Comparison of ENCODE assay signal across 7 cellular contexts in genomic region chr22:32528984-32529982, GRCh38. TPM values are rescaled to one million over a fixed set of nuclear protein-coding genes. Genes with fewer than 3 reads are reported as not detected.
DNase-seq lines count a peak whose midpoint lies in the region; ATAC-seq and TF ChIP-seq lines count a peak whose summit lies in the region.

No MANE protein-coding gene starts in this region.

- peak overlapping the region; percentile 89 for H3K27ac ChIP-seq in cingulate gyrus (ENCODE audit: low read depth, low read length)

- H3K27me3 Mint-ChIP-seq in activated CD4-positive, alpha-beta T cell treated with anti-CD3 and anti-CD28 coated beads for 36 hours = peaks cover 2% of the 10 kb centered on the region

- CTCF ChIA-PET in activated CD4-positive, alpha-beta T cell treated with anti-CD3 and anti-CD28 coated beads for 36 hours (lab: Charles Lee) = interaction anchor here (0.6 to 4.9 kb wide), 24 partner anchors 13 to 481 kb away, joined by 3 to 47 read pairs (median 4); partner anchors contain the start of gene FBXO7

- ATAC-seq in activated CD4-positive, alpha-beta T cell treated with anti-CD3 and anti-CD28 coated beads for 36 hours = peak; percentile 70
- ATAC-seq in GM18870 (IDR thresholded peaks at IDR 0.05; ENCODE audit: unreplicated experiment) = no peak

- no peak overlapping the region for H3K4me3 ChIP-seq in GM12864 (ENCODE audit: low read depth, low read length)

- H3K4me1 Mint-ChIP-seq in activated CD4-positive, alpha-beta T cell treated with anti-CD3 and anti-CD28 coated beads for 36 hours = no peaks in the 10 kb centered on the region

- no peaks in the 10 kb centered on the region for H3K9me3 Mint-ChIP-seq in activated CD4-positive, alpha-beta T cell treated with anti-CD3 and anti-CD28 coated beads for 36 hours (ENCODE audit: low read depth)

- POLR2A ChIA-PET in activated CD4-positive, alpha-beta T cell treated with anti-CD3 and anti-CD28 coated beads for 36 hours (lab: Charles Lee) = interaction anchor here (0.5 kb wide), 1 partner anchor 119 kb away, joined by 4 read pairs; no protein-coding TSS in a partner anchor

- no peak overlapping the region for H3K4me3 Mint-ChIP-seq in activated CD4-positive, alpha-beta T cell treated with anti-CD3 and anti-CD28 coated beads for 36 hours

- intact Hi-C loops in activated CD4-positive, alpha-beta T cell treated with anti-CD3 and anti-CD28 coated beads for 36 hours (cut with DNase I, micrococcal nuclease) = loop anchor here (1.0 to 10.0 kb wide), 7 partner anchors 131 to 676 kb away; no protein-coding TSS in a partner anchor

- TF ChIP-seq CTCF in GM12864 (IDR thresholded peaks at IDR 0.05; ENCODE audit: low read depth, low read length, missing control alignments) = peak; percentile 79

- no peaks in the 10 kb centered on the region for H3K36me3 Mint-ChIP-seq in activated CD4-positive, alpha-beta T cell treated with anti-CD3 and anti-CD28 coated beads for 36 hours (ENCODE audit: low read depth)

- H3K27ac Mint-ChIP-seq in activated CD4-positive, alpha-beta T cell treated with anti-CD3 and anti-CD28 coated beads for 36 hours = no peak overlapping the region

- DNase-seq in GM12864 (ENCODE audit: low read depth) (peak; percentile 29), NCI-H1092 treated with DMSO at 0.1 percent for 48 hours (lab: John Stamatoyannopoulos, UW) (peak; percentile 39), left kidney (ENCODE audit: low read depth, low spot score) (peak; percentile 92)
- peak; percentile 84 for DNase-seq in activated CD4-positive, alpha-beta T cell treated with anti-CD3 and anti-CD28 coated beads for 36 hours
- peak; percentile 35 to 46 (median 40) for DNase-seq in stimulated activated CD4-positive, alpha-beta T cell treated with anti-CD3 and anti-CD28 coated beads, Interleukin-1b, Interleukin-23, amount 100 ng/mL, for 24 hours (ENCODE audit: low read depth in 4 of 4, low spot score in 1 of 4)

RNA-seq across cellular contexts. Expression of gene FBXO7, which starts 54.7 kb away (rescaled TPM):
- total RNA-seq in activated CD4-positive, alpha-beta T cell treated with anti-CD3 and anti-CD28 coated beads for 36 hours = 10 to 100 TPM; 81.3 to 85.6 TPM

Comparison
In these comparisons a context has a peak if more than half of its experiments do, and no peak if none do; other contexts are left out.
1. DNase-seq: peak in every context shown above with its lines; median percentile 92 in left kidney; 84 in activated CD4-positive, alpha-beta T cell treated with anti-CD3 and anti-CD28 coated beads for 36 hours; 40 in stimulated activated CD4-positive, alpha-beta T cell treated with anti-CD3 and anti-CD28 coated beads, Interleukin-1b, Interleukin-23, amount 100 ng/mL, for 24 hours; 39 in NCI-H1092 treated with DMSO at 0.1 percent for 48 hours; 29 in GM12864.